Comparison of ENCODE assay signal across 24 cellular contexts in the genomic region with DNA sequence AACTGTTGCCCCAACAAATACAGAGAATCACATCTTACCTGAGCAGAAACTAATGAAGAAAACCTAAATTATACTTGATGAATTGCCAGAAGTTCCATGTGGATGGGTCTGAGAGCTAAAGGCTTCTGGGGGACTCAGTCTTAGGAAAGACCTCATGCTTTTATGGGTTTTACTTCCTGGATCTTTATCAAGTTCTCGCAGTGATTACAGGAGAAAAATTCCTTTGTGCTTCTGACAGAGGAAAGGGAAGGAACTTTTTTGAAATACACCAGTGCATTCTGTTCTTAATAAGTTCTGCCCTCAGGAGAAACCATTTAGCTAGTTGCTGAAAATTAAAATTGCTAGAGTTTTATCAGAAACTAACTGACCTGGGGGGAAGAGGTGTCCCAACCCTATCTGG.
"Had no signal": no experiment of that assay in that cellular context is flagged by ENCODE, and none has a peak within 500 bp of the region (broad histone marks: within the 10 kb centered on the region; RNA-seq: fewer than 3 reads in every experiment).

No MANE protein-coding gene starts in this region.

- H3K4me1 Mint-ChIP-seq: naive thymus-derived CD8-positive, alpha-beta T cell had no signal

- H3K4me1 ChIP-seq: body of pancreas, colonic mucosa, esophagus muscularis mucosa, right atrium auricular region, tibial nerve, uterus had no signal

- H3K9me3 ChIP-seq: body of pancreas, colonic mucosa, esophagus muscularis mucosa, right atrium auricular region, tibial nerve, uterus had no signal

- H3K36me3 Mint-ChIP-seq: activated CD4-positive, alpha-beta memory T cell treated with anti-CD3 and anti-CD28 coated beads for 36 hours; activated naive CD4-positive, alpha-beta T cell treated with anti-CD3 and anti-CD28 coated beads, Interleukin-2, amount 50 U/mL, for 72 hours had no signal

- ATAC-seq: activated naive CD4-positive, alpha-beta T cell treated with anti-CD3 and anti-CD28 coated beads, Interleukin-2, amount 50 U/mL, for 72 hours; activated T-cell treated with anti-CD3 and anti-CD28 coated beads, Interleukin-2, amount 50 U/mL, for 4 hours; body of pancreas; left colon; naive thymus-derived CD8-positive, alpha-beta T cell had no signal

- FAIRE-seq: endometrium had no signal

- DNase-seq: activated CD4-positive, alpha-beta memory T cell treated with anti-CD3 and anti-CD28 coated beads for 36 hours; activated CD4-positive, CD25-positive, alpha-beta regulatory T cell treated with anti-CD3 and anti-CD28 coated beads, Interleukin-2, amount 50 U/mL, for 72 hours; activated effector memory CD4-positive, alpha-beta T cell treated with anti-CD3 and anti-CD28 coated beads, Interleukin-2, amount 50 U/mL, for 16 hours; activated T-cell treated with anti-CD3 and anti-CD28 coated beads, Interleukin-2, amount 50 U/mL, for 4 hours; amygdala; body of pancreas; caudate nucleus; colonic mucosa; foreskin fibroblast; glutamatergic neuron; left colon; naive thymus-derived CD8-positive, alpha-beta T cell; posterior cingulate gyrus; stimulated activated CD4-positive, alpha-beta T cell treated with anti-CD3 and anti-CD28 coated beads, Interleukin-4, amount 100 ng/mL, for 4 hours; stimulated activated CD8-positive, alpha-beta memory T cell treated with anti-CD3 and anti-CD28 coated beads, Interleukin-4, amount 100 ng/mL, for 48 hours; stimulated activated naive CD4-positive, alpha-beta T cell treated with Interleukin-2 at 50 U/mL for 16 hours; substantia nigra; uterus had no signal

- H3K4me3 Mint-ChIP-seq: activated CD4-positive, alpha-beta memory T cell treated with anti-CD3 and anti-CD28 coated beads for 36 hours; activated T-cell treated with anti-CD3 and anti-CD28 coated beads, Interleukin-2, amount 50 U/mL, for 4 hours; naive thymus-derived CD8-positive, alpha-beta T cell had no signal

- H3K9me3 Mint-ChIP-seq: activated CD4-positive, alpha-beta memory T cell treated with anti-CD3 and anti-CD28 coated beads for 36 hours; activated naive CD4-positive, alpha-beta T cell treated with anti-CD3 and anti-CD28 coated beads, Interleukin-2, amount 50 U/mL, for 72 hours; activated T-cell treated with anti-CD3 and anti-CD28 coated beads, Interleukin-2, amount 50 U/mL, for 4 hours had no signal

- H3K27me3 ChIP-seq: body of pancreas, colonic mucosa, esophagus muscularis mucosa, right atrium auricular region, tibial nerve, uterus had no signal

- H3K4me3 ChIP-seq: body of pancreas, colonic mucosa, esophagus muscularis mucosa, right atrium auricular region, skin epidermis, tibial nerve, uterus had no signal

- H3K36me3 ChIP-seq: colonic mucosa, esophagus muscularis mucosa, right atrium auricular region, tibial nerve, uterus had no signal

- H3K27ac Mint-ChIP-seq: activated CD4-positive, alpha-beta memory T cell treated with anti-CD3 and anti-CD28 coated beads for 36 hours; activated naive CD4-positive, alpha-beta T cell treated with anti-CD3 and anti-CD28 coated beads, Interleukin-2, amount 50 U/mL, for 72 hours; naive thymus-derived CD8-positive, alpha-beta T cell had no signal

- H3K27me3 Mint-ChIP-seq: activated CD4-positive, alpha-beta memory T cell treated with anti-CD3 and anti-CD28 coated beads for 36 hours; naive thymus-derived CD8-positive, alpha-beta T cell had no signal

- H3K27ac ChIP-seq: body of pancreas, colonic mucosa, esophagus muscularis mucosa, right atrium auricular region, skin epidermis, tibial nerve, uterus had no signal
